17 cellular contexts compared by ENCODE assay signal in the genomic region with DNA sequence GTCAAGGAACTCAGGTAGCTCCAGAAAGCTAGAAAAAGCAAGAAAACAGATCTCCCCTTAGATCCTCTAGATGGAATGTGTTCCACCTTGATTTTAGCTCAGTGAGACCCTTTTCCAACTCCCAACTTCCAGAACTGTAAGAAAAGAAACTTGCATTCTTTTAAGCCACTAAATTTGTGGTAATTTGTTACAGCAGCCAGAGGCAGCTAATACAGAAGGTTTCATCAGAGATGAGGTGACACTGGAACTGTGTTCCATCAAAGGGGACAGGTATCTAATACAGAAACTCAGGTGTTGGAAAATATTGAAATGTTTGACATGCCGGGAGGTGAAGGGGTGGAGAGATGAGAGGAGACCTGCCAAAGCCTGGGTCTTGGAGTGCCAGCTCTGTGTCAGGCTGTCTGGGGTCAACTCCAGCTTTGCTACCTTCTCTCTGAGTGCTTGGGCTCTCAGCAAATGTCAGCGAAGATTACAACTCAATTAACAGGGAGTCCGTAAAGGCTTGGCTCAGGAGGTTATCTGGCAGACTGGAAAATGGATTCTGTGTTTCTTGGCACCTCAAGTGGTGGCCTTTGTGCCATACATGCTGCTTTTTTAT.
DNase-seq lines count a peak whose midpoint lies in the region; ATAC-seq and TF ChIP-seq lines count a peak whose summit lies in the region.
"Had no signal": no experiment of that assay in that cellular context is flagged by ENCODE, and none has a peak within 500 bp of the region (broad histone marks: within the 10 kb centered on the region; RNA-seq: fewer than 3 reads in every experiment).

No MANE protein-coding gene starts in this region.

- WGBS in body of pancreas, 2 donors = 18 to 32% methylated on average over 3 of the region's 3 CpGs

- H3K4me3 ChIP-seq in body of pancreas = no peak overlapping the region
- no peak overlapping the region for H3K4me3 ChIP-seq in mucosa of rectum (ENCODE audit: low read length in 2 of 2)
- H3K4me3 ChIP-seq: esophagus muscularis mucosa had no signal

- no peaks in the 10 kb centered on the region for H3K27me3 ChIP-seq in body of pancreas
- no peaks in the 10 kb centered on the region for H3K27me3 ChIP-seq in mucosa of rectum (ENCODE audit: control insufficient read depth in 2 of 2, insufficient read depth in 2 of 2, low read length in 2 of 2)
- H3K27me3 ChIP-seq: esophagus muscularis mucosa had no signal

- peak in 2 of 7 experiments; percentile 15 to 19 for TF ChIP-seq CTCF in body of pancreas (IDR thresholded peaks at IDR 0.05)

- TF ChIP-seq POLR2A in body of pancreas (IDR thresholded peaks at IDR 0.05) = no peak

- H3K27ac ChIP-seq in body of pancreas (peak overlapping the region; percentile 53 to 70 (median 68)), mucosa of rectum (ENCODE audit: low read depth in 2 of 2, low read length in 2 of 2) (peak overlapping the region; percentile 62 to 71), substantia nigra (ENCODE audit: low read depth, low read length, poor library complexity, severe bottlenecking) (peak overlapping the region; percentile 19)

- ATAC-seq in body of pancreas = no peak
- ATAC-seq in left cardiac atrium = peak; percentile 35 to 44
- ATAC-seq in HG02973 (IDR thresholded peaks at IDR 0.05; ENCODE audit: unreplicated experiment) = no peak
- ATAC-seq in GM21529 (IDR thresholded peaks at IDR 0.05; ENCODE audit: unreplicated experiment) = no peak
- ATAC-seq: stimulated activated effector memory CD8-positive, alpha-beta T cell treated with anti-CD3 and anti-CD28 coated beads, Interleukin-12 subunit alpha, Interleukin-12 subunit beta, amount 100 ng/mL, for 72 hours had no signal

- no peak overlapping the region for H3K9ac ChIP-seq in mucosa of rectum (ENCODE audit: low read depth in 1 of 2, low read length in 2 of 2)

- no peaks in the 10 kb centered on the region for H3K9me3 ChIP-seq in body of pancreas
- H3K9me3 ChIP-seq in mucosa of rectum (ENCODE audit: control insufficient read depth in 2 of 2, low read length in 2 of 2) = no peaks in the 10 kb centered on the region
- H3K9me3 ChIP-seq: esophagus muscularis mucosa had no signal

- peaks cover 72% of the 10 kb centered on the region for H3K4me1 ChIP-seq in body of pancreas
- peaks cover 31 to 36% of the 10 kb centered on the region in 2 donors for H3K4me1 ChIP-seq in mucosa of rectum (ENCODE audit: control insufficient read depth in 2 of 2, insufficient read depth in 2 of 2, low read length in 2 of 2)

- H3K36me3 ChIP-seq in body of pancreas (replicated peaks in 1 of 2; ENCODE audit: insufficient read depth in 1 of 2, low read depth in 2 of 2) = peaks cover 0 to 8% of the 10 kb centered on the region in 2 donors
- H3K36me3 ChIP-seq in mucosa of rectum (ENCODE audit: control insufficient read depth in 2 of 2, insufficient read depth in 2 of 2, low read length in 2 of 2) = peaks cover 25 to 28% of the 10 kb centered on the region in 2 donors

- no peak for DNase-seq in body of pancreas
- no peak for DNase-seq in left cardiac atrium
- no peak for DNase-seq in substantia nigra (lab: John Stamatoyannopoulos, UW)
- no peak for DNase-seq in COLO829 (ENCODE audit: low spot score)
- no peak for DNase-seq in ureter (ENCODE audit: low spot score)
- DNase-seq: activated CD4-positive, alpha-beta T cell treated with anti-CD3 and anti-CD28 coated beads, Interleukin-2, amount 10 ng/mL, durations not matched to agents 7 days and 5 days; CD8-positive, alpha-beta memory T cell; effector CD4-positive, alpha-beta T cell; immature natural killer cell; Karpas-422; NCI-H2029; SW 1271 had no signal

- intact Hi-C loops in body of pancreas (cut with DNase I) (no loop called here), left cardiac atrium (cut with DNase I) (loop anchor here in 1 of 2 donors (10.0 kb wide), 1 partner anchor 67 kb away; the partner anchor contains the start of gene PLPP3)

Comparison
In these comparisons a context has a peak if more than half of its experiments do, and no peak if none do; other contexts are left out.
1. ATAC-seq: peak in left cardiac atrium (2 of 2); none in body of pancreas (single experiment), HG02973 (single experiment) and GM21529 (single experiment).
2. Peak in every context shown above with its lines, with median percentiles within 50 percentile points of each other: H3K27ac ChIP-seq.